Comparison of ENCODE assay signal across 1 cellular context in genomic region chr4:25970691-25971427, GRCh38.
TF ChIP-seq lines count a peak whose summit lies in the region.

No MANE protein-coding gene starts in this region.

TF ChIP-seq in HepG2, 621 proteins besides CTCF, POLR2A, EP300 and RAD21 (continued from another document):
- TF ChIP-seq ZNF687 (CRISPR knock-in tag; IDR thresholded peaks at IDR 0.05) (peak; percentile 5; the same call in 1 of the 2 replicates), KAT7 (CRISPR knock-in tag; IDR thresholded peaks at IDR 0.05; ENCODE audit: borderline replicate concordance) (no peak), FOXA1 (IDR thresholded peaks at IDR 0.05) (no peak), FOXA1 (CRISPR knock-in tag; IDR thresholded peaks at IDR 0.05) (0 out of 2 replicates have a peak, but pooled peaks have one; percentile 9), NPAS2 (CRISPR knock-in tag; IDR thresholded peaks at IDR 0.05; ENCODE audit: borderline replicate concordance) (no peak), DZIP1 (CRISPR knock-in tag; IDR thresholded peaks at IDR 0.05) (no peak)
